In the genomic region with DNA sequence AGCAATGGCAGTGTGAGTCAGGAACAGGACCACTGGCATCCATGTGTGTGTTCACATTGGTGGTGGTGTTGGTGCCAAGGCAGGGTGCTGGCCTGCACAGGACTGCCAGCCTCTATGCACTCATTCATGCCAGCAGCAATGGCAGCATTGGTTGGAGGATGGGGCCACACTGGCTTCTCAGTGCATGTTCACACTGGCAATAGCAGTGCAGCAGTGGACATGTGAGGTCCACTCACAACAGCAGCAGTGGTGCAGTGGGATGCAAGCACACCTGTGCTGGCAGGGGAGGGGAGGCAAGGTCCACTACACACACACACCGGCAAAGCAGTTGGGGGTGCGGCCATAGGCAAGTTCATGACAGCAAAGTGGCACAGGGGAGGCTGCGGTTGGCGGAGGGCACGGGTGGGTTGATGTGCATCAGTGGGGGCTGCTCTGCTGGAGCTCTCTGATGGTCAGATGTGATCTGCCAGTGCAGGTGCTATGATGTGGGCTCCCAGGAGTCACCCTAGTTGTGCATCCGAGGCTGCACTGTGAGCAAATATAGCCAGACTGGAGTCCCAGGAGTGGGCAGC, we compare ENCODE assay signal across 23 cellular contexts.
"Had no signal": no experiment of that assay in that cellular context is flagged by ENCODE, and none has a peak within 500 bp of the region (broad histone marks: within the 10 kb centered on the region; RNA-seq: fewer than 3 reads in every experiment).

No MANE protein-coding gene starts in this region.

- H3K4me3 ChIP-seq: SJSA1, SK-N-MC had no signal

- H3K27ac ChIP-seq: HL-60, SJSA1, SK-N-MC had no signal

- H3K36me3 ChIP-seq: SJSA1 had no signal

- H3K9me3 ChIP-seq: SJSA1 had no signal

- FAIRE-seq: HTR-8/SVneo, RCC 7860 had no signal

- DNase-seq: KBM-7, MV-4-11, NCI-H1048, NCI-H1105, NCI-H1417, NCI-H1436 treated with DMSO at 0.1 percent for 48 hours, NCI-H1694, NCI-H187 treated with DMSO at 0.1 percent for 48 hours, NCI-H2029 treated with DMSO at 0.1 percent for 48 hours, NCI-H226, NCI-H446, NCI-H510A, NCI-H524 treated with DMSO at 0.1 percent for 48 hours, NCI-H69, NCI-H774, RPMI8226, SIG-M5, SW 1271 had no signal

- H3K4me1 ChIP-seq: SJSA1 had no signal
